8 cellular contexts compared by ENCODE assay signal in genomic region chr19:37928527-37929286, GRCh38. TPM values are rescaled to one million over a fixed set of nuclear protein-coding genes. Genes with fewer than 3 reads are reported as not detected.
DNase-seq lines count a peak whose midpoint lies in the region; ATAC-seq and TF ChIP-seq lines count a peak whose summit lies in the region.

No MANE protein-coding gene starts in this region.

- no peak overlapping the region for H3K9ac ChIP-seq in iPS-20b (ENCODE audit: low read depth, low read length)

- H3K9me3 ChIP-seq in iPS-20b (ENCODE audit: insufficient read depth, low read depth, low read length) (no peaks in the 10 kb centered on the region), lower lobe of right lung (no peaks in the 10 kb centered on the region), right cardiac atrium (ENCODE audit: control insufficient read depth, low read length) (no peaks in the 10 kb centered on the region)

- H3K27ac ChIP-seq in iPS-20b (ENCODE audit: low read length) (no peak overlapping the region), lower lobe of right lung (no peak overlapping the region), right cardiac atrium (ENCODE audit: low read length) (no peak overlapping the region)

- ATAC-seq in GM21786 (IDR thresholded peaks at IDR 0.05; ENCODE audit: unreplicated experiment) (peak; percentile 45), lower lobe of right lung (no peak), right cardiac atrium (no peak)

- H3K4me1 ChIP-seq in iPS-20b (ENCODE audit: insufficient read depth, low read length) (peaks cover 36% of the 10 kb centered on the region), lower lobe of right lung (peaks cover 5% of the 10 kb centered on the region), right cardiac atrium (ENCODE audit: control insufficient read depth, insufficient read depth, low read length) (peaks cover 5% of the 10 kb centered on the region)

- TF ChIP-seq CTCF in GM13977 (IDR thresholded peaks at IDR 0.05; ENCODE audit: extremely low read depth, insufficient read depth, missing control alignments) (no peak), lower lobe of right lung (IDR thresholded peaks at IDR 0.05) (no peak)

- in situ Hi-C loops in GM13977 (cut with MboI; ENCODE audit: low pct_unique_long_range_greater_than_20kb, low sequenced_read_pairs, unreplicated experiment) = no loop called here

- intact Hi-C loops in lower lobe of right lung (cut with DNase I) = no loop called here
- intact Hi-C loops in right cardiac atrium (cut with DNase I) = no loop called here

- H3K4me3 ChIP-seq in iPS-20b (ENCODE audit: low read length) = peak overlapping the region; percentile 4; the same call in 1 of the 2 replicates
- H3K4me3 ChIP-seq in lower lobe of right lung = no peak overlapping the region
- no peak overlapping the region for H3K4me3 ChIP-seq in right cardiac atrium (ENCODE audit: low read length)

- no peaks in the 10 kb centered on the region for H3K27me3 ChIP-seq in iPS-20b (ENCODE audit: insufficient read depth, low read length)
- H3K27me3 ChIP-seq in lower lobe of right lung (ENCODE audit: low read depth) = no peaks in the 10 kb centered on the region
- H3K27me3 ChIP-seq in right cardiac atrium (ENCODE audit: control insufficient read depth, insufficient read depth) = no peaks in the 10 kb centered on the region

- DNase-seq in GM13977 (ENCODE audit: low spot score) = peak; percentile 75
- peak; percentile 10 for DNase-seq in KG1 (lab: John Stamatoyannopoulos, UW)
- DNase-seq in stimulated activated naive CD4-positive, alpha-beta T cell (lab: John Stamatoyannopoulos, UW) = no peak
- DNase-seq in lower lobe of right lung = no peak
- DNase-seq in right cardiac atrium = no peak
- no peak for DNase-seq in ecto neural progenitor cell (ENCODE audit: low spot score)

- 70% methylated on average over 5 of the region's 5 CpGs for WGBS in right cardiac atrium

- H3K36me3 ChIP-seq in iPS-20b (ENCODE audit: insufficient read depth, low read depth, low read length) (no peaks in the 10 kb centered on the region), lower lobe of right lung (no peaks in the 10 kb centered on the region)

RNA-seq across cellular contexts. Expression of gene SIPA1L3, which starts 21.7 kb away (rescaled TPM):
- total RNA-seq in lower lobe of right lung (63.2 TPM), right cardiac atrium (10 to 100 TPM in 3 of 4 donors, 1 to 10 TPM in 1; 7.5 to 19.8 (median 12.4) TPM)
- polyA plus RNA-seq in right cardiac atrium = 7.8 TPM

RNA-seq across cellular contexts. Expression of gene WDR87, which starts 22.3 kb away (rescaled TPM):
- total RNA-seq in lower lobe of right lung = not detected
- total RNA-seq in right cardiac atrium = not detected
- polyA plus RNA-seq in right cardiac atrium = not detected

Comparison
In these comparisons a context has a peak if more than half of its experiments do, and no peak if none do; other contexts are left out.
1. DNase-seq: peak in GM13977 (single experiment) and KG1 (single experiment); none in stimulated activated naive CD4-positive, alpha-beta T cell (0 of 6), lower lobe of right lung (single experiment), right cardiac atrium (0 of 3) and ecto neural progenitor cell (single experiment).